Comparison of ENCODE assay signal across 8 cellular contexts in genomic region chr15:71114887-71115566, GRCh38. TPM values are rescaled to one million over a fixed set of nuclear protein-coding genes. Genes with fewer than 3 reads are reported as not detected.
DNase-seq lines count a peak whose midpoint lies in the region; ATAC-seq and TF ChIP-seq lines count a peak whose summit lies in the region.

Gene THSD4 (plus strand): TSS chr15:71115471.

- peak within 1 kb of the TSS; percentile 84 for H3K27ac ChIP-seq in HCT116 (ENCODE audit: low read depth, low read length)

- peak within 1 kb of the TSS; percentile 71 for H3K9ac ChIP-seq in HCT116 (ENCODE audit: low read length)

- no peak for TF ChIP-seq POLR2A in HCT116 (IDR thresholded peaks at IDR 0.05; ENCODE audit: borderline replicate concordance, extremely low read depth, insufficient read depth, insufficient read length)

- RAD21 ChIA-PET in HCT116 (lab: Charles Lee; ENCODE audit: low non-redundant PET in 1 of 2, low total read pairs in 2 of 2, uncharacterized antibody in 2 of 2, unreplicated experiment in 2 of 2), result interaction anchor here in 1 of 2 experiments (0.9 kb wide), 1 partner anchor 103 kb away, joined by 3 read pairs; no protein-coding TSS in a partner anchor

- H3K9me3 Mint-ChIP-seq in WTC11, result no peaks in the 10 kb centered on the region

- peaks cover 34% of the 10 kb centered on the region for H3K27me3 Mint-ChIP-seq in WTC11 (ENCODE audit: low read depth)

- no peaks in the 10 kb centered on the region for H3K9me2 ChIP-seq in HCT116 (ENCODE audit: insufficient read depth)

- no TSS peak for BruUV-seq in HCT116 (replicated peaks; lab: Mats Ljungman, UMichigan)

- POLR2A ChIA-PET in HCT116 (lab: Charles Lee), result no interaction called here
- POLR2A ChIA-PET in WTC11 (lab: Charles Lee), result no interaction called here

- peaks cover 15% of the 10 kb centered on the region; the same call in 1 of the 2 replicates for H3K79me2 ChIP-seq in HCT116 (ENCODE audit: insufficient read depth, low read length)

- H3K4me1 ChIP-seq in HCT116 (ENCODE audit: control insufficient read depth in 1 of 2, insufficient read depth in 2 of 2, low read length in 2 of 2), result peaks cover 21 to 31% of the 10 kb centered on the region in 2 experiments

- peak within 1 kb of the TSS; percentile 86 for H3K4me3 Mint-ChIP-seq in WTC11

- H2AFZ ChIP-seq in HCT116 (ENCODE audit: low read depth, low read length, poor library complexity, severe bottlenecking), result peak within 1 kb of the TSS; percentile 96

- H3K4me1 Mint-ChIP-seq in WTC11, result peaks cover 61% of the 10 kb centered on the region

- H3K36me3 Mint-ChIP-seq in WTC11, result no peaks in the 10 kb centered on the region

- H3K27me3 ChIP-seq in HCT116 (ENCODE audit: insufficient read depth, low read length) (no peaks in the 10 kb centered on the region), kidney epithelial cell (ENCODE audit: control insufficient read depth, insufficient read depth, low read length) (no peaks in the 10 kb centered on the region)

- H3K4me3 ChIP-seq in HCT116 (replicated peaks in 1 of 2; ENCODE audit: low read depth in 1 of 2, low read length in 2 of 2) (peak within 1 kb of the TSS; percentile 71 to 72), kidney epithelial cell (ENCODE audit: low read depth, low read length) (peak within 1 kb of the TSS; percentile 81)

- peak; percentile 64 to 98 (median 97) for TF ChIP-seq CTCF in HCT116 (IDR thresholded peaks at IDR 0.05 in 2 of 3, conservative IDR thresholded peaks at IDR 0.05 in 1 of 3; ENCODE audit: borderline replicate concordance in 1 of 3, insufficient read depth in 1 of 3, low read depth in 2 of 3, low read length in 2 of 3)
- peak; percentile 96 for TF ChIP-seq CTCF in WTC11 (IDR thresholded peaks at IDR 0.05)
- TF ChIP-seq CTCF in kidney epithelial cell (IDR thresholded peaks at IDR 0.05; ENCODE audit: insufficient read depth, low read length, poor library complexity, severe bottlenecking), result peak; percentile 97

- ATAC-seq in HCT116, result peak; percentile 79
- peak; percentile 76 for ATAC-seq in WTC11

- no peaks in the 10 kb centered on the region for H4K20me1 ChIP-seq in HCT116 (ENCODE audit: insufficient read depth)

- no peaks in the 10 kb centered on the region for H3K9me3 ChIP-seq in HCT116 (ENCODE audit: control insufficient read depth in 1 of 2, insufficient read depth in 1 of 2, low read depth in 1 of 2, low read length in 2 of 2)

- DNase-seq in EL, result peak; percentile 81
- no peak for DNase-seq in HCT116 (ENCODE audit: low read depth, low spot score)
- peak; percentile 72 for DNase-seq in NCI-H1105 treated with DMSO at 0.1 percent for 48 hours (lab: John Stamatoyannopoulos, UW)
- DNase-seq in WTC11 (ENCODE audit: low spot score), result peak; percentile 91
- DNase-seq in cerebellum (ENCODE audit: low spot score), result peak; percentile 24
- no peak for DNase-seq in kidney epithelial cell (ENCODE audit: low read depth)
- peak; percentile 69 to 78 for DNase-seq in stimulated activated CD4-positive, alpha-beta T cell treated with anti-CD3 and anti-CD28 coated beads, Interleukin-2, amount 100 ng/mL, for 24 hours
- DNase-seq in GDM1 (lab: John Stamatoyannopoulos, UW), result no peak

- H3K4me2 ChIP-seq in HCT116 (ENCODE audit: low read length), result peak within 1 kb of the TSS; percentile 85

- CTCF ChIA-PET in HCT116 (lab: Charles Lee) (interaction anchor here (0.8 to 1.2 kb wide), 3 partner anchors 10 to 18 kb away, joined by 3 to 6 read pairs (median 3); no protein-coding TSS in a partner anchor), WTC11 (lab: Charles Lee) (interaction anchor here (0.5 to 3.6 kb wide), 20 partner anchors 11 to 536 kb away, joined by 3 to 17 read pairs (median 3); no protein-coding TSS in a partner anchor)

- H3K36me3 ChIP-seq in HCT116 (ENCODE audit: control insufficient read depth in 1 of 2, insufficient read depth in 2 of 2, low read length in 2 of 2) (no peaks in the 10 kb centered on the region), kidney epithelial cell (ENCODE audit: control insufficient read depth, insufficient read depth, low read length) (no peaks in the 10 kb centered on the region)

- TF ChIP-seq RAD21 in HCT116 (IDR thresholded peaks at IDR 0.05; ENCODE audit: low read depth), result peak; percentile 66

- intact Hi-C loops in HCT116 (cut with micrococcal nuclease), result loop anchor here (2.0 to 10.0 kb wide), 3 partner anchors 220 to 687 kb away; partner anchors contain the start of genes LRRC49 and THAP10

- H3K27ac Mint-ChIP-seq in WTC11, result peak within 1 kb of the TSS; percentile 84; the same call in 1 of the 2 replicates

TF ChIP-seq in HCT116, 20 proteins besides CTCF, POLR2A, EP300 and RAD21:
- TF ChIP-seq REST (IDR thresholded peaks at IDR 0.05; ENCODE audit: low read depth) (no peak), TCF7L2 (IDR thresholded peaks at IDR 0.05; ENCODE audit: borderline replicate concordance, extremely low read depth, insufficient read depth, insufficient read length) (peak; percentile 57), SIN3A (IDR thresholded peaks at IDR 0.05; ENCODE audit: low read depth) (no peak), POLR2AphosphoS5 (IDR thresholded peaks at IDR 0.05; ENCODE audit: low read depth, low read length) (peak; percentile 54; the same call in 1 of the 2 replicates)

TF ChIP-seq in WTC11, 78 proteins besides CTCF, POLR2A, EP300 and RAD21 (continues in another document):
- TF ChIP-seq EMX1 (CRISPR knock-in tag; IDR thresholded peaks at IDR 0.05) (no peak), ZNF263 (CRISPR knock-in tag; IDR thresholded peaks at IDR 0.05; ENCODE audit: low read depth) (no peak), IRF1 (CRISPR knock-in tag; IDR thresholded peaks at IDR 0.05) (no peak), ESRRA (CRISPR knock-in tag; IDR thresholded peaks at IDR 0.05; ENCODE audit: borderline replicate concordance) (no peak), IRF2 (CRISPR knock-in tag; IDR thresholded peaks at IDR 0.05; ENCODE audit: borderline replicate concordance, low read depth) (no peak), MYBL2 (CRISPR knock-in tag; IDR thresholded peaks at IDR 0.05) (peak; percentile 91), SP1 (CRISPR knock-in tag; conservative IDR thresholded peaks at IDR 0.05) (peak; percentile 66; the same call in 1 of the 2 replicates), USF1 (CRISPR knock-in tag; IDR thresholded peaks at IDR 0.05) (no peak), FOXP1 (CRISPR knock-in tag; IDR thresholded peaks at IDR 0.05; ENCODE audit: borderline replicate concordance) (peak; percentile 66), TEAD1 (CRISPR knock-in tag; IDR thresholded peaks at IDR 0.05) (peak; percentile 63; the same call in 1 of the 2 replicates), CREM (CRISPR knock-in tag; IDR thresholded peaks at IDR 0.05) (0 out of 2 replicates have a peak, but pooled peaks have one; percentile 51)
- TF ChIP-seq, protein P1, sequence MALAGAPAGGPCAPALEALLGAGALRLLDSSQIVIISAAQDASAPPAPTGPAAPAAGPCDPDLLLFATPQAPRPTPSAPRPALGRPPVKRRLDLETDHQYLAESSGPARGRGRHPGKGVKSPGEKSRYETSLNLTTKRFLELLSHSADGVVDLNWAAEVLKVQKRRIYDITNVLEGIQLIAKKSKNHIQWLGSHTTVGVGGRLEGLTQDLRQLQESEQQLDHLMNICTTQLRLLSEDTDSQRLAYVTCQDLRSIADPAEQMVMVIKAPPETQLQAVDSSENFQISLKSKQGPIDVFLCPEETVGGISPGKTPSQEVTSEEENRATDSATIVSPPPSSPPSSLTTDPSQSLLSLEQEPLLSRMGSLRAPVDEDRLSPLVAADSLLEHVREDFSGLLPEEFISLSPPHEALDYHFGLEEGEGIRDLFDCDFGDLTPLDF (CRISPR knock-in tag; IDR thresholded peaks at IDR 0.05), result no peak
- TF ChIP-seq, protein P2, sequence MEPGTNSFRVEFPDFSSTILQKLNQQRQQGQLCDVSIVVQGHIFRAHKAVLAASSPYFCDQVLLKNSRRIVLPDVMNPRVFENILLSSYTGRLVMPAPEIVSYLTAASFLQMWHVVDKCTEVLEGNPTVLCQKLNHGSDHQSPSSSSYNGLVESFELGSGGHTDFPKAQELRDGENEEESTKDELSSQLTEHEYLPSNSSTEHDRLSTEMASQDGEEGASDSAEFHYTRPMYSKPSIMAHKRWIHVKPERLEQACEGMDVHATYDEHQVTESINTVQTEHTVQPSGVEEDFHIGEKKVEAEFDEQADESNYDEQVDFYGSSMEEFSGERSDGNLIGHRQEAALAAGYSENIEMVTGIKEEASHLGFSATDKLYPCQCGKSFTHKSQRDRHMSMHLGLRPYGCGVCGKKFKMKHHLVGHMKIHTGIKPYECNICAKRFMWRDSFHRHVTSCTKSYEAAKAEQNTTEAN (CRISPR knock-in tag; IDR thresholded peaks at IDR 0.05), result peak; percentile 73; the same call in 1 of the 2 replicates

RNA-seq across cellular contexts. Expression of gene THSD4, which starts in this region (rescaled TPM):
- total RNA-seq in HCT116 (2021; ENCODE audit: unreplicated experiment), result 30.5 TPM
- polyA plus RNA-seq in HCT116 (2012), result 16.8 and 19.5 TPM in 2 replicates
- total RNA-seq in WTC11 (2021), result 7.8 to 11.7 TPM (median 8.2 TPM) in 3 replicates
- 4.6 TPM for total RNA-seq in cerebellum
- 17.7 and 19.6 TPM in 2 replicates for total RNA-seq in kidney epithelial cell

Comparison
In these comparisons a context has a peak if more than half of its experiments do, and no peak if none do; other contexts are left out.
1. DNase-seq: peak in EL (single experiment), NCI-H1105 treated with DMSO at 0.1 percent for 48 hours (single experiment), WTC11 (single experiment), cerebellum (single experiment) and stimulated activated CD4-positive, alpha-beta T cell treated with anti-CD3 and anti-CD28 coated beads, Interleukin-2, amount 100 ng/mL, for 24 hours (2 of 2); none in HCT116 (single experiment), kidney epithelial cell (single experiment) and GDM1 (single experiment).
2. Peak in every context shown above with its lines, with median percentiles within 50 percentile points of each other: CTCF ChIP-seq.